ENCODE assay signal across 1 cellular context in genomic region chr20:44475372-44475693, GRCh38.
TF ChIP-seq lines count a peak whose summit lies in the region.

No MANE protein-coding gene starts in this region.

TF ChIP-seq in GM23338, 12 proteins besides CTCF, POLR2A, EP300 and RAD21 (continued from another document):
- TF ChIP-seq, protein P1, sequence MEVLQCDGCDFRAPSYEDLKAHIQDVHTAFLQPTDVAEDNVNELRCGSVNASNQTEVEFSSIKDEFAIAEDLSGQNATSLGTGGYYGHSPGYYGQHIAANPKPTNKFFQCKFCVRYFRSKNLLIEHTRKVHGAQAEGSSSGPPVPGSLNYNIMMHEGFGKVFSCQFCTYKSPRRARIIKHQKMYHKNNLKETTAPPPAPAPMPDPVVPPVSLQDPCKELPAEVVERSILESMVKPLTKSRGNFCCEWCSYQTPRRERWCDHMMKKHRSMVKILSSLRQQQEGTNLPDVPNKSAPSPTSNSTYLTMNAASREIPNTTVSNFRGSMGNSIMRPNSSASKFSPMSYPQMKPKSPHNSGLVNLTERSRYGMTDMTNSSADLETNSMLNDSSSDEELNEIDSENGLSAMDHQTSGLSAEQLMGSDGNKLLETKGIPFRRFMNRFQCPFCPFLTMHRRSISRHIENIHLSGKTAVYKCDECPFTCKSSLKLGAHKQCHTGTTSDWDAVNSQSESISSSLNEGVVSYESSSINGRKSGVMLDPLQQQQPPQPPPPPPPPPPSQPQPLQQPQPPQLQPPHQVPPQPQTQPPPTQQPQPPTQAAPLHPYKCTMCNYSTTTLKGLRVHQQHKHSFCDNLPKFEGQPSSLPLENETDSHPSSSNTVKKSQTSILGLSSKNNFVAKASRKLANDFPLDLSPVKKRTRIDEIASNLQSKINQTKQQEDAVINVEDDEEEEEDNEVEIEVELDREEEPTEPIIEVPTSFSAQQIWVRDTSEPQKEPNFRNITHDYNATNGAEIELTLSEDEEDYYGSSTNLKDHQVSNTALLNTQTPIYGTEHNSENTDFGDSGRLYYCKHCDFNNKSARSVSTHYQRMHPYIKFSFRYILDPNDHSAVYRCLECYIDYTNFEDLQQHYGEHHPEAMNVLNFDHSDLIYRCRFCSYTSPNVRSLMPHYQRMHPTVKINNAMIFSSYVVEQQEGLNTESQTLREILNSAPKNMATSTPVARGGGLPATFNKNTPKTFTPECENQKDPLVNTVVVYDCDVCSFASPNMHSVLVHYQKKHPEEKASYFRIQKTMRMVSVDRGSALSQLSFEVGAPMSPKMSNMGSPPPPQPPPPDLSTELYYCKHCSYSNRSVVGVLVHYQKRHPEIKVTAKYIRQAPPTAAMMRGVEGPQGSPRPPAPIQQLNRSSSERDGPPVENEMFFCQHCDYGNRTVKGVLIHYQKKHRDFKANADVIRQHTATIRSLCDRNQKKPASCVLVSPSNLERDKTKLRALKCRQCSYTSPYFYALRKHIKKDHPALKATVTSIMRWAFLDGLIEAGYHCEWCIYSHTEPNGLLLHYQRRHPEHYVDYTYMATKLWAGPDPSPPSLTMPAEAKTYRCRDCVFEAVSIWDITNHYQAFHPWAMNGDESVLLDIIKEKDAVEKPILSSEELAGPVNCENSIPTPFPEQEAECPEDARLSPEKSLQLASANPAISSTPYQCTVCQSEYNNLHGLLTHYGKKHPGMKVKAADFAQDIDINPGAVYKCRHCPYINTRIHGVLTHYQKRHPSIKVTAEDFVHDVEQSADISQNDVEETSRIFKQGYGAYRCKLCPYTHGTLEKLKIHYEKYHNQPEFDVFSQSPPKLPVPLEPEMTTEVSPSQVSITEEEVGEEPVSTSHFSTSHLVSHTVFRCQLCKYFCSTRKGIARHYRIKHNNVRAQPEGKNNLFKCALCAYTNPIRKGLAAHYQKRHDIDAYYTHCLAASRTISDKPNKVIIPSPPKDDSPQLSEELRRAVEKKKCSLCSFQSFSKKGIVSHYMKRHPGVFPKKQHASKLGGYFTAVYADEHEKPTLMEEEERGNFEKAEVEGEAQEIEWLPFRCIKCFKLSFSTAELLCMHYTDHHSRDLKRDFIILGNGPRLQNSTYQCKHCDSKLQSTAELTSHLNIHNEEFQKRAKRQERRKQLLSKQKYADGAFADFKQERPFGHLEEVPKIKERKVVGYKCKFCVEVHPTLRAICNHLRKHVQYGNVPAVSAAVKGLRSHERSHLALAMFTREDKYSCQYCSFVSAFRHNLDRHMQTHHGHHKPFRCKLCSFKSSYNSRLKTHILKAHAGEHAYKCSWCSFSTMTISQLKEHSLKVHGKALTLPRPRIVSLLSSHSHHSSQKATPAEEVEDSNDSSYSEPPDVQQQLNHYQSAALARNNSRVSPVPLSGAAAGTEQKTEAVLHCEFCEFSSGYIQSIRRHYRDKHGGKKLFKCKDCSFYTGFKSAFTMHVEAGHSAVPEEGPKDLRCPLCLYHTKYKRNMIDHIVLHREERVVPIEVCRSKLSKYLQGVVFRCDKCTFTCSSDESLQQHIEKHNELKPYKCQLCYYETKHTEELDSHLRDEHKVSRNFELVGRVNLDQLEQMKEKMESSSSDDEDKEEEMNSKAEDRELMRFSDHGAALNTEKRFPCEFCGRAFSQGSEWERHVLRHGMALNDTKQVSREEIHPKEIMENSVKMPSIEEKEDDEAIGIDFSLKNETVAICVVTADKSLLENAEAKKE (CRISPR knock-in tag; IDR thresholded peaks at IDR 0.05), result no peak
- TF ChIP-seq STAT1 (IDR thresholded peaks at IDR 0.05; ENCODE audit: unreplicated experiment), result no peak
- no peak for TF ChIP-seq POLR2AphosphoS5 (IDR thresholded peaks at IDR 0.05; ENCODE audit: low read depth)
- no peak for TF ChIP-seq REST (IDR thresholded peaks at IDR 0.05; ENCODE audit: unreplicated experiment)
- TF ChIP-seq, protein P2, sequence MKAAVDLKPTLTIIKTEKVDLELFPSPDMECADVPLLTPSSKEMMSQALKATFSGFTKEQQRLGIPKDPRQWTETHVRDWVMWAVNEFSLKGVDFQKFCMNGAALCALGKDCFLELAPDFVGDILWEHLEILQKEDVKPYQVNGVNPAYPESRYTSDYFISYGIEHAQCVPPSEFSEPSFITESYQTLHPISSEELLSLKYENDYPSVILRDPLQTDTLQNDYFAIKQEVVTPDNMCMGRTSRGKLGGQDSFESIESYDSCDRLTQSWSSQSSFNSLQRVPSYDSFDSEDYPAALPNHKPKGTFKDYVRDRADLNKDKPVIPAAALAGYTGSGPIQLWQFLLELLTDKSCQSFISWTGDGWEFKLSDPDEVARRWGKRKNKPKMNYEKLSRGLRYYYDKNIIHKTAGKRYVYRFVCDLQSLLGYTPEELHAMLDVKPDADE (IDR thresholded peaks at IDR 0.05), result no peak
- no peak for TF ChIP-seq JUNB (IDR thresholded peaks at IDR 0.05; ENCODE audit: unreplicated experiment)
- no peak for TF ChIP-seq EZH2phosphoT487 (IDR thresholded peaks at IDR 0.05; ENCODE audit: unreplicated experiment)
- TF ChIP-seq EZH2 (IDR thresholded peaks at IDR 0.05; ENCODE audit: low read depth, unreplicated experiment), result no peak
- TF ChIP-seq CREB1 (CRISPR knock-in tag; IDR thresholded peaks at IDR 0.05; ENCODE audit: low read depth), result no peak
- no peak for TF ChIP-seq ZNF331 (CRISPR knock-in tag; IDR thresholded peaks at IDR 0.05; ENCODE audit: low read depth)
